ENCODE assay signal across 8 cellular contexts in the genomic region with DNA sequence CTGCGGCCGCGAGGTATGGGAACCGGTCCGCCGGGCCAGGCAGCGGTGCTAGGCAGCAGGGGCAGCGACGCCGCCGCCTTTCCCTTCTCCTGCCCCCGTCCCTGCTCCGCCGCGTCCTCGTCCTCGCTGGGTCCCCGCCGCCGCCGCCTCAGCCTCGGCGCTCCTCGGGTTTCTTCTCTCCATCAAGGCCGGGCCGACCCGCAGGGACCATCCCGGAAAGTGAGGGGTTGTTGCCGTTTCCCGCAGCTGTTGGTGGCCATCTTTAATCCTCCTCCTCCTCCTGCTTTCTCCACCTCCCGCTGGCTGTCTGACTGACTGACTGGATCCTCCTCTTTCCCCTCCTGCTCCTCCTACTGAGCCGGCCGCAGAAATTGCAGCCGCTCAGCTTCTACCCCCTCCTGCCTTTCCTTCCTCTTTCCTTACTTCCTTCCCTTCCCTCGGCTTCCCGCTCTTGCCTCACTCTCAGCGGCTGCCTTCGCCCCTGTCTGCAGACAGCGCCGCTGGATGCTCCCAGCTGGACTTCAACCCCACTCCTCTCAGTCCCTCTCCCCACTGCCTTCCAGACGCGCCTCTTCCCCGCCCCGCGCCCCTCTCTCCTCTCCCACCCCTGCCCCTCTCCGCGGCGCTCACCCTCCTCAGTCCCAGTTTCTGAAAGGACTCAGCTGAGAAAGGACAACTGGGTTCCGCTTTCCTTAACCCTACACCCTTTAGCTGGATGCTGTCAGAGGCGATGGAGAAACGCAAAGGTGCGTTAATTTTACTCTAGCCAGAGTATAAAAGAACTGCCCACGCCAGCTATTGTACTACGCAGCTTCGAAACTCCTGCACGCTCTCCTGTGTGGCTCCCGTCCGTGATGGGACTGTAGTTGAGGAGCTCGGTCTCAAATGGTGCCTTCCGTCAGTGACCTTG. TPM values are rescaled to one million over a fixed set of nuclear protein-coding genes. Genes with fewer than 3 reads are reported as not detected.
DNase-seq lines count a peak whose midpoint lies in the region; ATAC-seq and TF ChIP-seq lines count a peak whose summit lies in the region.

A gene with protein sequence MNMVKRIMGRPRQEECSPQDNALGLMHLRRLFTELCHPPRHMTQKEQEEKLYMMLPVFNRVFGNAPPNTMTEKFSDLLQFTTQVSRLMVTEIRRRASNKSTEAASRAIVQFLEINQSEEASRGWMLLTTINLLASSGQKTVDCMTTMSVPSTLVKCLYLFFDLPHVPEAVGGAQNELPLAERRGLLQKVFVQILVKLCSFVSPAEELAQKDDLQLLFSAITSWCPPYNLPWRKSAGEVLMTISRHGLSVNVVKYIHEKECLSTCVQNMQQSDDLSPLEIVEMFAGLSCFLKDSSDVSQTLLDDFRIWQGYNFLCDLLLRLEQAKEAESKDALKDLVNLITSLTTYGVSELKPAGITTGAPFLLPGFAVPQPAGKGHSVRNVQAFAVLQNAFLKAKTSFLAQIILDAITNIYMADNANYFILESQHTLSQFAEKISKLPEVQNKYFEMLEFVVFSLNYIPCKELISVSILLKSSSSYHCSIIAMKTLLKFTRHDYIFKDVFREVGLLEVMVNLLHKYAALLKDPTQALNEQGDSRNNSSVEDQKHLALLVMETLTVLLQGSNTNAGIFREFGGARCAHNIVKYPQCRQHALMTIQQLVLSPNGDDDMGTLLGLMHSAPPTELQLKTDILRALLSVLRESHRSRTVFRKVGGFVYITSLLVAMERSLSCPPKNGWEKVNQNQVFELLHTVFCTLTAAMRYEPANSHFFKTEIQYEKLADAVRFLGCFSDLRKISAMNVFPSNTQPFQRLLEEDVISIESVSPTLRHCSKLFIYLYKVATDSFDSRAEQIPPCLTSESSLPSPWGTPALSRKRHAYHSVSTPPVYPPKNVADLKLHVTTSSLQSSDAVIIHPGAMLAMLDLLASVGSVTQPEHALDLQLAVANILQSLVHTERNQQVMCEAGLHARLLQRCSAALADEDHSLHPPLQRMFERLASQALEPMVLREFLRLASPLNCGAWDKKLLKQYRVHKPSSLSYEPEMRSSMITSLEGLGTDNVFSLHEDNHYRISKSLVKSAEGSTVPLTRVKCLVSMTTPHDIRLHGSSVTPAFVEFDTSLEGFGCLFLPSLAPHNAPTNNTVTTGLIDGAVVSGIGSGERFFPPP (N-terminal part only) (minus strand): TSS at position 309 of the 910 bp plus-strand sequence. CDS start 106,099 bp downstream, outside the sequence.

- no peaks in the 10 kb centered on the region for H3K36me3 Mint-ChIP-seq in activated naive CD8-positive, alpha-beta T cell treated with anti-CD3 and anti-CD28 coated beads, Interleukin-2, amount 10 ng/mL, durations not matched to agents 7 days and 5 days
- H3K36me3 Mint-ChIP-seq in naive thymus-derived CD8-positive, alpha-beta T cell = peaks cover 0 to 10% (median 7%) of the 10 kb centered on the region in 3 donors

- 0 to 1% methylated on average over 20 to 30 of the region's 60 CpGs for WGBS in gastroesophageal sphincter (ENCODE audit: low coverage in 1 of 2), 2 donors
- WGBS in aorta, 2 donors = 1% methylated on average over 36 to 60 of the region's 60 CpGs

- DNase-seq in activated gamma-delta T cell (lab: John Stamatoyannopoulos, UW) = peak; percentile 3
- DNase-seq in activated gamma-delta T cell treated with Interleukin-2 at 50 U/mL for 16 hours = no peak
- peak; percentile 41 for DNase-seq in NCI-H524 treated with DMSO at 0.1 percent for 48 hours (lab: John Stamatoyannopoulos, UW)
- no peak for DNase-seq in activated naive CD8-positive, alpha-beta T cell treated with anti-CD3 and anti-CD28 coated beads, Interleukin-2, amount 10 ng/mL, durations not matched to agents 7 days and 5 days
- no peak for DNase-seq in naive thymus-derived CD8-positive, alpha-beta T cell
- DNase-seq in aorta = peak; percentile 89 to 94

- peak within 1 kb of the TSS; percentile 85 for H3K4me3 Mint-ChIP-seq in activated naive CD8-positive, alpha-beta T cell treated with anti-CD3 and anti-CD28 coated beads, Interleukin-2, amount 10 ng/mL, durations not matched to agents 7 days and 5 days
- H3K4me3 Mint-ChIP-seq in naive thymus-derived CD8-positive, alpha-beta T cell = peak within 1 kb of the TSS; percentile 68 to 93 (median 86)

- TF ChIP-seq CTCF in gastroesophageal sphincter (IDR thresholded peaks at IDR 0.05) = peak in 1 of 4 experiments; percentile 32

- TF ChIP-seq POLR2A in gastroesophageal sphincter (IDR thresholded peaks at IDR 0.05) = peak; percentile 37 to 51

- no peaks in the 10 kb centered on the region for H3K9me3 Mint-ChIP-seq in activated naive CD8-positive, alpha-beta T cell treated with anti-CD3 and anti-CD28 coated beads, Interleukin-2, amount 10 ng/mL, durations not matched to agents 7 days and 5 days
- peaks cover 0 to 3% (median 0%) of the 10 kb centered on the region in 9 donors for H3K9me3 Mint-ChIP-seq in naive thymus-derived CD8-positive, alpha-beta T cell

- ATAC-seq in HG03442 (IDR thresholded peaks at IDR 0.05; ENCODE audit: unreplicated experiment) (peak; percentile 47), gastroesophageal sphincter (peak; percentile 94), aorta (ENCODE audit: low FRiP score) (peak; percentile 95)
- peak; percentile 26 for ATAC-seq in activated naive CD8-positive, alpha-beta T cell treated with anti-CD3 and anti-CD28 coated beads, Interleukin-2, amount 10 ng/mL, durations not matched to agents 7 days and 5 days (ENCODE audit: low read depth)
- peak in 1 of 2 donors; percentile 22 for ATAC-seq in naive thymus-derived CD8-positive, alpha-beta T cell

- intact Hi-C loops in aorta (cut with DNase I) = loop anchor here (10.0 kb wide), 3 partner anchors 62 to 162 kb away; no protein-coding TSS in a partner anchor

- no peak for TF ChIP-seq EP300 in gastroesophageal sphincter (IDR thresholded peaks at IDR 0.05)

- peaks cover 0 to 36% (median 0%) of the 10 kb centered on the region in 3 donors for H3K4me1 ChIP-seq in gastroesophageal sphincter
- peaks cover 2 to 3% of the 10 kb centered on the region in 2 donors for H3K4me1 ChIP-seq in aorta (ENCODE audit: control insufficient read depth in 1 of 2, insufficient read depth in 2 of 2, low read length in 2 of 2)

- H3K27me3 ChIP-seq in gastroesophageal sphincter = no peaks in the 10 kb centered on the region
- H3K27me3 ChIP-seq in aorta (ENCODE audit: control insufficient read depth in 1 of 2, insufficient read depth in 2 of 2, low read length in 1 of 2) = no peaks in the 10 kb centered on the region

- H3K9me3 ChIP-seq in gastroesophageal sphincter = no peaks in the 10 kb centered on the region
- no peaks in the 10 kb centered on the region for H3K9me3 ChIP-seq in aorta (ENCODE audit: control insufficient read depth, low read length)

- H3K4me3 ChIP-seq in gastroesophageal sphincter = peak within 1 kb of the TSS; percentile 76 to 86
- H3K4me3 ChIP-seq in aorta (ENCODE audit: low read length in 2 of 2) = peak within 1 kb of the TSS; percentile 78 to 93

- H3K27ac ChIP-seq in gastroesophageal sphincter (peak within 1 kb of the TSS; percentile 76 to 97 (median 95)), aorta (ENCODE audit: low read depth in 1 of 2, low read length in 2 of 2) (peak within 1 kb of the TSS; percentile 80 to 87)

- H3K4me1 Mint-ChIP-seq in activated naive CD8-positive, alpha-beta T cell treated with anti-CD3 and anti-CD28 coated beads, Interleukin-2, amount 10 ng/mL, durations not matched to agents 7 days and 5 days = peaks cover 10% of the 10 kb centered on the region
- peaks cover 6 to 16% (median 14%) of the 10 kb centered on the region in 4 donors for H3K4me1 Mint-ChIP-seq in naive thymus-derived CD8-positive, alpha-beta T cell

- H3K36me3 ChIP-seq in gastroesophageal sphincter (no peaks in the 10 kb centered on the region), aorta (ENCODE audit: control insufficient read depth in 1 of 2, insufficient read depth in 2 of 2, low read length in 1 of 2) (no peaks in the 10 kb centered on the region)

- H3K27ac Mint-ChIP-seq in activated naive CD8-positive, alpha-beta T cell treated with anti-CD3 and anti-CD28 coated beads, Interleukin-2, amount 10 ng/mL, durations not matched to agents 7 days and 5 days = no peak within 1 kb of the TSS
- peak within 1 kb of the TSS in 2 of 10 donors; percentile 50 to 76 for H3K27ac Mint-ChIP-seq in naive thymus-derived CD8-positive, alpha-beta T cell

- POLR2A ChIA-PET in activated naive CD8-positive, alpha-beta T cell treated with anti-CD3 and anti-CD28 coated beads, Interleukin-2, amount 10 ng/mL, durations not matched to agents 7 days and 5 days (lab: Charles Lee) = no interaction called here
- POLR2A ChIA-PET in naive thymus-derived CD8-positive, alpha-beta T cell (lab: Charles Lee) = no interaction called here

- H3K27me3 Mint-ChIP-seq in activated naive CD8-positive, alpha-beta T cell treated with anti-CD3 and anti-CD28 coated beads, Interleukin-2, amount 10 ng/mL, durations not matched to agents 7 days and 5 days = peaks cover 47% of the 10 kb centered on the region
- H3K27me3 Mint-ChIP-seq in naive thymus-derived CD8-positive, alpha-beta T cell = peaks cover 22 to 53% (median 39%) of the 10 kb centered on the region in 5 donors

RNA-seq across cellular contexts. Expression of the gene that starts here (rescaled TPM):
- total RNA-seq in activated naive CD8-positive, alpha-beta T cell treated with anti-CD3 and anti-CD28 coated beads, Interleukin-2, amount 10 ng/mL, durations not matched to agents 7 days and 5 days = 1 to 10 TPM in 1 of 2 experiments, under 1 TPM in 1; 0.71 to 1.1 TPM
- total RNA-seq in gastroesophageal sphincter (100 to 1,000 TPM in 1 of 4 donors, 10 to 100 TPM in 3; 76.7 to 140 (median 90.1) TPM), aorta (100 to 1,000 TPM; 127 to 177 TPM)
- 1 to 10 TPM in 1 of 2 experiments, under 1 TPM in 1; 0.70 to 1.0 TPM for total RNA-seq in naive thymus-derived CD8-positive, alpha-beta T cell
- under 1 TPM in 1 of 3 donors, not detected in 2; 0.02 TPM for polyA plus RNA-seq in naive thymus-derived CD8-positive, alpha-beta T cell
- 10 to 100 TPM in 1 of 2 donors, 1 to 10 TPM in 1; 3.4 to 12.0 TPM for polyA plus RNA-seq in aorta

Comparison
In these comparisons a context has a peak if more than half of its experiments do, and no peak if none do; other contexts are left out.
1. RNA of the gene that starts here (total RNA-seq): 127 to 177 TPM in aorta and 76.7 to 140 TPM in gastroesophageal sphincter; 0.71 to 1.1 TPM in activated naive CD8-positive, alpha-beta T cell treated with anti-CD3 and anti-CD28 coated beads, Interleukin-2, amount 10 ng/mL, durations not matched to agents 7 days and 5 days and 0.70 to 1.0 TPM in naive thymus-derived CD8-positive, alpha-beta T cell; every median in the first group is over 10 times any median in the second.
2. RNA of the gene that starts here (polyA plus RNA-seq): 3.4 to 12.0 TPM in aorta; 0.02 TPM in naive thymus-derived CD8-positive, alpha-beta T cell; every median in the first group is over 4 times any median in the second.
3. DNase-seq: peak in activated gamma-delta T cell (single experiment), NCI-H524 treated with DMSO at 0.1 percent for 48 hours (single experiment) and aorta (2 of 2); none in activated gamma-delta T cell treated with Interleukin-2 at 50 U/mL for 16 hours (single experiment), activated naive CD8-positive, alpha-beta T cell treated with anti-CD3 and anti-CD28 coated beads, Interleukin-2, amount 10 ng/mL, durations not matched to agents 7 days and 5 days (single experiment) and naive thymus-derived CD8-positive, alpha-beta T cell (0 of 10).